19 cellular contexts compared by ENCODE assay signal in genomic region chr5:123116063-123116462, GRCh38. TPM values are rescaled to one million over a fixed set of nuclear protein-coding genes. Genes with fewer than 3 reads are reported as not detected.
DNase-seq lines count a peak whose midpoint lies in the region; ATAC-seq lines count a peak whose summit lies in the region.
"Had no signal": no experiment of that assay in that cellular context is flagged by ENCODE, and none has a peak within 500 bp of the region (broad histone marks: within the 10 kb centered on the region; RNA-seq: fewer than 3 reads in every experiment).

No MANE protein-coding gene starts in this region.

- no peak for ATAC-seq in HG02884 (IDR thresholded peaks at IDR 0.05; ENCODE audit: unreplicated experiment)

- peak; percentile 67 for DNase-seq in AG20443 (ENCODE audit: low spot score)
- peak; percentile 26 for DNase-seq in LHCN-M2 (ENCODE audit: low read depth)
- DNase-seq in dedifferentiated amniotic fluid mesenchymal stem cell (ENCODE audit: extremely low spot score): peak; percentile 21
- peak; percentile 8 for DNase-seq in myocyte (ENCODE audit: low read depth)
- no peak for DNase-seq in NCI-H1436 treated with DMSO at 0.1 percent for 48 hours (lab: John Stamatoyannopoulos, UW)
- no peak for DNase-seq in A172 (ENCODE audit: low spot score)
- no peak for DNase-seq in HPDE6-E6E7 (ENCODE audit: extremely low spot score)
- DNase-seq: BE2C; DMS79 treated with DMSO at 0.1 percent for 48 hours; esophagus squamous epithelium; NCI-H1105; NCI-H526 treated with DMSO at 0.1 percent for 48 hours; Peyer's patch; right lobe of liver; stimulated activated CD4-positive, alpha-beta T cell treated with anti-CD3 and anti-CD28 coated beads, Interleukin-4, amount 100 ng/mL, for 24 hours; transverse colon; WERI-Rb-1 had no signal

RNA-seq across cellular contexts. Expression of gene PRDM6, which starts 27.0 kb away (rescaled TPM):
- total RNA-seq in LHCN-M2 (2014; rRNA removed) (not detected in 2 replicates), myocyte (0.16 TPM in 2 replicates)
- polyA plus RNA-seq in LHCN-M2 (2012): 0.02 TPM
- 0.43 TPM for polyA plus RNA-seq in myocyte (2012)
- total RNA-seq in A172 (2014; rRNA removed; shearing (Covaris generic)): 0.02 and 0.22 TPM in 2 replicates
- total RNA-seq: activated CD8-positive, alpha-beta memory T cell treated with anti-CD3 and anti-CD28 coated beads for 36 hours had no signal

Comparison
In these comparisons a context has a peak if more than half of its experiments do, and no peak if none do; other contexts are left out.
1. DNase-seq: peak in AG20443 (single experiment), LHCN-M2 (single experiment), dedifferentiated amniotic fluid mesenchymal stem cell (single experiment) and myocyte (single experiment); none in NCI-H1436 treated with DMSO at 0.1 percent for 48 hours (single experiment), A172 (single experiment) and HPDE6-E6E7 (single experiment).